In genomic region chr11:103929168-103929903, GRCh38 we compare ENCODE assay signal across 11 cellular contexts.
A peak's percentile ranks its signal among the peaks of the same experiment; 100 is the strongest.
DNase-seq lines count a peak whose midpoint lies in the region; ATAC-seq and TF ChIP-seq lines count a peak whose summit lies in the region.
"Had no signal": no experiment of that assay in that cellular context is flagged by ENCODE, and none has a peak within 500 bp of the region (broad histone marks: within the 10 kb centered on the region; RNA-seq: fewer than 3 reads in every experiment).

No MANE protein-coding gene starts in this region.

- DNase-seq in GM12864 (ENCODE audit: low read depth) = peak; percentile 89
- no peak for DNase-seq in HAP-1 (ENCODE audit: low spot score in 2 of 2)
- no peak for DNase-seq in naive thymus-derived CD4-positive, alpha-beta T cell
- no peak for DNase-seq in activated CD4-positive, alpha-beta T cell treated with anti-CD3 and anti-CD28 coated beads for 1 hour
- no peak for DNase-seq in epidermal melanocyte (ENCODE audit: insufficient read length, low spot score)
- DNase-seq: activated naive CD4-positive, alpha-beta T cell treated with anti-CD3 and anti-CD28 coated beads, Interleukin-2, amount 50 U/mL, for 16 hours; uterus had no signal

- TF ChIP-seq CTCF in GM12864 (IDR thresholded peaks at IDR 0.05; ENCODE audit: low read depth, low read length, missing control alignments) (no peak), Loucy (conservative IDR thresholded peaks at IDR 0.05; ENCODE audit: low read length) (no peak)

- no peak overlapping the region for H3K4me3 Mint-ChIP-seq in naive thymus-derived CD4-positive, alpha-beta T cell

- H3K36me3 ChIP-seq in Loucy (ENCODE audit: insufficient read depth, low read length) (no peaks in the 10 kb centered on the region), HAP-1 (replicated peaks) (no peaks in the 10 kb centered on the region)
- H3K36me3 ChIP-seq in naive thymus-derived CD4-positive, alpha-beta T cell (ENCODE audit: control insufficient read depth in 2 of 3, insufficient read depth in 3 of 3, low read length in 3 of 3) = no peaks in the 10 kb centered on the region
- H3K36me3 ChIP-seq: uterus had no signal

- H2AFZ ChIP-seq in Loucy (ENCODE audit: low read length) = peak overlapping the region; percentile 27; the same call in 1 of the 2 replicates

- intact Hi-C loops in naive thymus-derived CD4-positive, alpha-beta T cell (cut with micrococcal nuclease) = no loop called here

- H3K4me3 ChIP-seq in GM12864 (ENCODE audit: low read depth, low read length) (no peak overlapping the region; the same call in 1 of the 2 replicates), Loucy (ENCODE audit: low read length, poor library complexity, severe bottlenecking) (no peak overlapping the region), HAP-1 (no peak overlapping the region)
- H3K4me3 ChIP-seq in naive thymus-derived CD4-positive, alpha-beta T cell (ENCODE audit: low read length) = no peak overlapping the region
- H3K4me3 ChIP-seq: uterus had no signal

- ATAC-seq in GM19438 (IDR thresholded peaks at IDR 0.05; ENCODE audit: low read depth, unreplicated experiment) (peak; percentile 89), HG02938 (IDR thresholded peaks at IDR 0.05; ENCODE audit: unreplicated experiment) (peak; percentile 96)
- no peak for ATAC-seq in naive thymus-derived CD4-positive, alpha-beta T cell

- no peaks in the 10 kb centered on the region for H3K9me3 ChIP-seq in Loucy (ENCODE audit: insufficient read depth, low read depth, low read length)
- H3K9me3 ChIP-seq in HAP-1 = no peaks in the 10 kb centered on the region
- no peaks in the 10 kb centered on the region for H3K9me3 ChIP-seq in naive thymus-derived CD4-positive, alpha-beta T cell (ENCODE audit: control insufficient read depth in 2 of 3, low read length in 3 of 3)
- H3K9me3 ChIP-seq: uterus had no signal

- no peak overlapping the region for H3K9ac ChIP-seq in Loucy (ENCODE audit: low read depth, low read length, poor library complexity, severe bottlenecking)
- H3K9ac ChIP-seq: KMS-11 had no signal

- no peaks in the 10 kb centered on the region for H4K20me1 ChIP-seq in Loucy (ENCODE audit: insufficient read depth, low read length, poor library complexity, severe bottlenecking)

- H3K4me2 ChIP-seq in Loucy (ENCODE audit: low read depth, low read length, poor library complexity, severe bottlenecking) = no peak overlapping the region
- H3K4me2 ChIP-seq: KMS-11 had no signal

- no peaks in the 10 kb centered on the region for H3K79me2 ChIP-seq in Loucy (ENCODE audit: insufficient read depth, low read length)

- H3F3A ChIP-seq in Loucy (ENCODE audit: low read depth) = no peaks in the 10 kb centered on the region

- no peaks in the 10 kb centered on the region for H3K4me1 ChIP-seq in Loucy (ENCODE audit: insufficient read depth, low read length, poor library complexity, severe bottlenecking)
- H3K4me1 ChIP-seq in HAP-1 = no peaks in the 10 kb centered on the region
- H3K4me1 ChIP-seq in naive thymus-derived CD4-positive, alpha-beta T cell (ENCODE audit: control insufficient read depth in 2 of 2, insufficient read depth in 2 of 2, low read length in 2 of 2) = no peaks in the 10 kb centered on the region
- H3K4me1 ChIP-seq: uterus had no signal

- H3K27me3 ChIP-seq in Loucy (ENCODE audit: insufficient read depth, low read length, poor library complexity, severe bottlenecking) = no peaks in the 10 kb centered on the region
- H3K27me3 ChIP-seq in HAP-1 (ENCODE audit: low read depth) = no peaks in the 10 kb centered on the region
- no peaks in the 10 kb centered on the region for H3K27me3 ChIP-seq in naive thymus-derived CD4-positive, alpha-beta T cell (ENCODE audit: control insufficient read depth in 2 of 2, insufficient read depth in 2 of 2, low read length in 2 of 2)
- H3K27me3 ChIP-seq: uterus had no signal

- POLR2A ChIA-PET in naive thymus-derived CD4-positive, alpha-beta T cell (lab: Charles Lee) = no interaction called here

- in situ Hi-C loops in HAP-1 (cut with MboI; ENCODE audit: low sequenced_read_pairs) = no loop called here

- H3K27me3 Mint-ChIP-seq in naive thymus-derived CD4-positive, alpha-beta T cell = no peaks in the 10 kb centered on the region

- no peaks in the 10 kb centered on the region for H3K4me1 Mint-ChIP-seq in naive thymus-derived CD4-positive, alpha-beta T cell

- no peaks in the 10 kb centered on the region for H3K36me3 Mint-ChIP-seq in naive thymus-derived CD4-positive, alpha-beta T cell

- peaks cover 0 to 4% (median 0%) of the 10 kb centered on the region in 11 donors for H3K9me3 Mint-ChIP-seq in naive thymus-derived CD4-positive, alpha-beta T cell

- H3K27ac Mint-ChIP-seq in naive thymus-derived CD4-positive, alpha-beta T cell = no peak overlapping the region

- H3K9me2 ChIP-seq in Loucy (replicated peaks; ENCODE audit: low read depth, low read length) = no peaks in the 10 kb centered on the region

- no peak overlapping the region for H3K27ac ChIP-seq in naive thymus-derived CD4-positive, alpha-beta T cell (ENCODE audit: low read depth, low read length)
- H3K27ac ChIP-seq: KMS-11, uterus had no signal

- CTCF ChIA-PET in naive thymus-derived CD4-positive, alpha-beta T cell (lab: Charles Lee) = no interaction called here
